1 cellular context compared by ENCODE assay signal in the genomic region with DNA sequence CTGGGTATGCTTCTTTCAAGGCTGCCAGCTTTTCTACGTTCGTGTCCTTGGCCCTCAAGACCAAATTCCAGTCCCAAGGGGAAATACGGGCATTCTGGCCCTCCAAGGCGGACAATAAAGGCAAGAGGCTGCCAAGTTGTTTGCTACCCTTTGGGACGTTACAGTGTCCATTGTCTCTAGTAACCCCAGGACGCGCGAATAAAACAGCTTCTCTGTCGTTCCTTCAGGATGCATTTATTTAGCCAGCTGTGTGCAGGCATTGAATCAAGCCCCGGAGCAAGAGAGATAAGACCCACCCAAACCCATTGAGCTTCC.
TF ChIP-seq lines count a peak whose summit lies in the region.

No MANE protein-coding gene starts in this region.

TF ChIP-seq in H1, 55 proteins besides CTCF, POLR2A, EP300 and RAD21:
- TF ChIP-seq SAP30 (IDR thresholded peaks at IDR 0.05; ENCODE audit: insufficient read depth, insufficient replicate concordance, low read length): peak; percentile 53
- TF ChIP-seq RNF2 (IDR thresholded peaks at IDR 0.05; ENCODE audit: borderline replicate concordance, low read depth, low read length, missing control alignments, poor library complexity, severe bottlenecking): no peak
- TF ChIP-seq NRF1 (IDR thresholded peaks at IDR 0.05; ENCODE audit: low read depth, low read length): no peak
TF ChIP-seq in H1: peak in this region for 1.
